In genomic region chr2:106140091-106140490, GRCh38 we compare ENCODE assay signal across 1 cellular context.
TF ChIP-seq lines count a peak whose summit lies in the region.

No MANE protein-coding gene starts in this region.

TF ChIP-seq in IMR-90, 13 proteins besides CTCF, POLR2A, EP300 and RAD21:
- TF ChIP-seq MXI1 (IDR thresholded peaks at IDR 0.05; ENCODE audit: borderline replicate concordance, low read depth, low read length), result no peak
- no peak for TF ChIP-seq FOS (IDR thresholded peaks at IDR 0.05; ENCODE audit: low read depth, low read length)
- TF ChIP-seq SMC3 (IDR thresholded peaks at IDR 0.05; ENCODE audit: low read depth, low read length), result no peak
- no peak for TF ChIP-seq BHLHE40 (IDR thresholded peaks at IDR 0.05; ENCODE audit: low read depth, low read length)
- TF ChIP-seq ELK1 (IDR thresholded peaks at IDR 0.05; ENCODE audit: borderline replicate concordance, low read depth, low read length), result no peak
- TF ChIP-seq MAFK (IDR thresholded peaks at IDR 0.05; ENCODE audit: low read depth, low read length), result no peak
- no peak for TF ChIP-seq RCOR1 (IDR thresholded peaks at IDR 0.05; ENCODE audit: insufficient replicate concordance, low read length)
- no peak for TF ChIP-seq USF2 (IDR thresholded peaks at IDR 0.05; ENCODE audit: low read depth, low read length)
- TF ChIP-seq CEBPB (IDR thresholded peaks at IDR 0.05; ENCODE audit: low read depth, low read length), result no peak
- no peak for TF ChIP-seq MAZ (IDR thresholded peaks at IDR 0.05; ENCODE audit: borderline replicate concordance, low read depth, low read length)
- no peak for TF ChIP-seq NFE2L2 (IDR thresholded peaks at IDR 0.05; ENCODE audit: low read depth, low read length)
- TF ChIP-seq RFX5 (IDR thresholded peaks at IDR 0.05; ENCODE audit: low read depth, low read length), result no peak
- no peak for TF ChIP-seq CHD1 (IDR thresholded peaks at IDR 0.05; ENCODE audit: low read depth, low read length)
